1 cellular context compared by ENCODE assay signal in genomic region chr12:125092872-125093680, GRCh38.
TF ChIP-seq lines count a peak whose summit lies in the region.

No MANE protein-coding gene starts in this region.

TF ChIP-seq in HepG2, 621 proteins besides CTCF, POLR2A, EP300 and RAD21 (continued from another document and continues in another):
- TF ChIP-seq THAP9 (CRISPR knock-in tag; IDR thresholded peaks at IDR 0.05; ENCODE audit: borderline replicate concordance) (peak; percentile 76), CSRNP1 (CRISPR knock-in tag; IDR thresholded peaks at IDR 0.05) (peak; percentile 54; the same call in 1 of the 2 replicates), ZFP41 (CRISPR knock-in tag; IDR thresholded peaks at IDR 0.05; ENCODE audit: borderline replicate concordance) (no peak), SRY (CRISPR knock-in tag; IDR thresholded peaks at IDR 0.05) (0 out of 2 replicates have a peak, but pooled peaks have one; percentile 45), ZNF687 (CRISPR knock-in tag; IDR thresholded peaks at IDR 0.05) (peak; percentile 92), ZNF652 (CRISPR knock-in tag; IDR thresholded peaks at IDR 0.05; ENCODE audit: borderline replicate concordance, low read depth) (peak; percentile 25; the same call in 1 of the 2 replicates), SRSF9 (IDR thresholded peaks at IDR 0.05; ENCODE audit: borderline replicate concordance, insufficient read depth, low read depth, low read length, poor library complexity, severe bottlenecking) (no peak), ZEB1 (IDR thresholded peaks at IDR 0.05; ENCODE audit: insufficient replicate concordance, low read depth) (peak; percentile 55), ZMYM2 (CRISPR knock-in tag; IDR thresholded peaks at IDR 0.05) (no peak), NCOR1 (IDR thresholded peaks at IDR 0.05; ENCODE audit: borderline replicate concordance, low read length) (no peak), RFXAP (CRISPR knock-in tag; IDR thresholded peaks at IDR 0.05; ENCODE audit: borderline replicate concordance) (peak; percentile 6; the same call in 1 of the 2 replicates), ZHX1 (CRISPR knock-in tag; IDR thresholded peaks at IDR 0.05; ENCODE audit: low read depth) (0 out of 2 replicates have a peak, but pooled peaks have one; percentile 22), ZFP91 (CRISPR knock-in tag; IDR thresholded peaks at IDR 0.05; ENCODE audit: borderline replicate concordance) (peak; percentile 74), MYC (CRISPR knock-in tag; IDR thresholded peaks at IDR 0.05; ENCODE audit: borderline replicate concordance) (peak; percentile 81), HNF1A (IDR thresholded peaks at IDR 0.05; ENCODE audit: low read depth) (peak; percentile 74), HNF1A (CRISPR knock-in tag; IDR thresholded peaks at IDR 0.05; ENCODE audit: borderline replicate concordance) (peak; percentile 87; the same call in 1 of the 2 replicates), ZFP36 (IDR thresholded peaks at IDR 0.05; ENCODE audit: borderline replicate concordance, low read depth, low read length, partially characterized antibody) (no peak), ZKSCAN5 (CRISPR knock-in tag; IDR thresholded peaks at IDR 0.05) (0 out of 2 replicates have a peak, but pooled peaks have one; percentile 70), ZNF512 (CRISPR knock-in tag; IDR thresholded peaks at IDR 0.05) (no peak), ZFY (CRISPR knock-in tag; IDR thresholded peaks at IDR 0.05) (peak; percentile 62; the same call in 1 of the 2 replicates), ZNF609 (CRISPR knock-in tag; IDR thresholded peaks at IDR 0.05; ENCODE audit: borderline replicate concordance) (peak; percentile 54; the same call in 1 of the 2 replicates), MED1 (CRISPR knock-in tag; IDR thresholded peaks at IDR 0.05) (peak; percentile 61; the same call in 1 of the 2 replicates), NR0B2 (CRISPR knock-in tag; IDR thresholded peaks at IDR 0.05) (peak; percentile 20; the same call in 1 of the 2 replicates), BHLHE40 (IDR thresholded peaks at IDR 0.05; ENCODE audit: low read length) (peak; percentile 6; the same call in 1 of the 2 replicates)
